In the genomic region with DNA sequence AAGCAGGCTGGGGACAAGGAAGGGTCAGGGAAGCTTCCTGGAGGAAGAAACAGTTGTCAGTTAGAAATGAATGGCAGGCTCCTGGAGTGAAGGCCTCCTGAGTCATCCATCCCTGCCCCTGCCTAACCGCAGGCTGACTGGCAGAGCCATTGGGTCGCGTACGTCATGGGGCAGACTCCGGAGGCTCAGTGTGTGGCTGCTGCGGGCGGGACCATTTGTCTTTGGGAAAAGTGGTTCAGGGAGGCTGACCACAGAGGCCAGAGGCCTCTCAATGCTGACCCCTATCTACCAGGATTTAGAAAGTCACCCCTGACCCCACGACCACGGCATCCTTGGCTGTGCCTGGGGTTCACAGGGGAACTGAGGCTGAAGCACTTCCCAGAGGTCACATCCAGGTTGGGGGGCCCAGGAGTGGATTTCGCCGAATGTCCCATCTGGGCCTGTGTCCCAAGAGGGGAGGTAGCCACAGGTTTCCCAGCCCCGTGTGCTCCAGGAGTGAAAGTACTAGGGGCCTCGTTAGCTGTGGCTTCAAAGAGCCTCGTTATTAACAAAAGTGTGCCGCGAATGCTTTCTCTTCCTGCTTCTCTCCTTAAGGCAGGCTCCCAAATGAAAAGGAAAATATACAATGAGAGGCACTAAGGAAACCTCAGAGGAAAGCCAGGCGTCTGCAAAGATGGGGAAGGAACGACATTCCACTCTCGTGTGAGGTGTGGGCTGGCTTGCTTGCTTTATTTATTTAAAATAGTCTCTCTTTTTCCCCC, we compare ENCODE assay signal across 10 cellular contexts. TPM values are rescaled to one million over a fixed set of nuclear protein-coding genes. Genes with fewer than 3 reads are reported as not detected.
A peak's percentile ranks its signal among the peaks of the same experiment; 100 is the strongest.
DNase-seq lines count a peak whose midpoint lies in the region; ATAC-seq, FAIRE-seq and TF ChIP-seq lines count a peak whose summit lies in the region.
"Had no signal": no experiment of that assay in that cellular context is flagged by ENCODE, and none has a peak within 500 bp of the region (broad histone marks: within the 10 kb centered on the region; RNA-seq: fewer than 3 reads in every experiment).

No MANE protein-coding gene starts in this region.

- intact Hi-C loops in Right ventricle myocardium superior (cut with DNase I), result no loop called here

- H3K27ac ChIP-seq in cardiac muscle cell, result peak overlapping the region; percentile 61

- FAIRE-seq in GM19239 (lab: Jason Lieb, UNC), result no peak
- no peak for FAIRE-seq in GM12892 (lab: Jason Lieb, UNC)
- FAIRE-seq: endometrium had no signal

- H3K36me3 ChIP-seq in cardiac muscle cell, result no peaks in the 10 kb centered on the region

- no peak for ATAC-seq in Right ventricle myocardium superior (ENCODE audit: poor library complexity)

- no peaks in the 10 kb centered on the region for H3K9me3 ChIP-seq in cardiac muscle cell (ENCODE audit: low read depth)

- H3K4me3 ChIP-seq in cardiac muscle cell, result no peak overlapping the region

- no peak for TF ChIP-seq POLR2A in GM12892 (IDR thresholded peaks at IDR 0.05; ENCODE audit: low read depth, low read length)

- DNase-seq in cardiac muscle cell (ENCODE audit: low read depth in 1 of 2, low spot score in 1 of 2), result peak in 1 of 2 donors; percentile 66
- DNase-seq in Right ventricle myocardium superior, result no peak
- DNase-seq in UCSD-AML1 (lab: John Stamatoyannopoulos, UW; ENCODE audit: unreplicated experiment), result peak; percentile 78
- peak; percentile 54 for DNase-seq in iPS-NIHi11 (ENCODE audit: low spot score)
- DNase-seq in NCI-H446 treated with DMSO at 0.1 percent for 48 hours (lab: John Stamatoyannopoulos, UW), result no peak
- no peak for DNase-seq in NCI-H128 (lab: John Stamatoyannopoulos, UW; ENCODE audit: unreplicated experiment)
- DNase-seq in GM19239 (ENCODE audit: insufficient read length, low spot score), result no peak
- DNase-seq in GM12892 (ENCODE audit: insufficient read length), result no peak
- DNase-seq: CD4-positive, CD25-positive, alpha-beta regulatory T cell had no signal

- TF ChIP-seq CTCF in cardiac muscle cell (IDR thresholded peaks at IDR 0.05; ENCODE audit: low read depth, low read length), result no peak

- H3K4me1 ChIP-seq in cardiac muscle cell (ENCODE audit: low read depth), result peaks cover 18% of the 10 kb centered on the region

- no peaks in the 10 kb centered on the region for H3K27me3 ChIP-seq in cardiac muscle cell

RNA-seq across cellular contexts. Expression of a gene that starts 58.9 kb away (rescaled TPM):
- 0.53 and 0.69 TPM in 2 replicates for total RNA-seq in cardiac muscle cell
- polyA plus RNA-seq in cardiac muscle cell, result 0.92 and 2.9 TPM in 2 replicates
- total RNA-seq in Right ventricle myocardium superior, result 0.35 TPM
- polyA plus RNA-seq in GM12892 (2012; ENCODE audit: missing spikeins), result 0.06 TPM
- total RNA-seq: CD4-positive, CD25-positive, alpha-beta regulatory T cell had no signal

Comparison
In these comparisons a context has a peak if more than half of its experiments do, and no peak if none do; other contexts are left out.
1. DNase-seq: peak in UCSD-AML1 (single experiment) and iPS-NIHi11 (single experiment); none in Right ventricle myocardium superior (single experiment), NCI-H446 treated with DMSO at 0.1 percent for 48 hours (single experiment), NCI-H128 (single experiment), GM19239 (single experiment) and GM12892 (single experiment).